In genomic region chr5:14439087-14439841, GRCh38 we compare ENCODE assay signal across 14 cellular contexts.
A peak's percentile ranks its signal among the peaks of the same experiment; 100 is the strongest.
DNase-seq lines count a peak whose midpoint lies in the region; ATAC-seq and TF ChIP-seq lines count a peak whose summit lies in the region.
"Had no signal": no experiment of that assay in that cellular context is flagged by ENCODE, and none has a peak within 500 bp of the region (broad histone marks: within the 10 kb centered on the region; RNA-seq: fewer than 3 reads in every experiment).

No MANE protein-coding gene starts in this region.

- H3K27ac Mint-ChIP-seq in HFFc6 = peak overlapping the region; percentile 98
- H3K27ac Mint-ChIP-seq in activated CD4-positive, alpha-beta T cell treated with anti-CD3 and anti-CD28 coated beads for 36 hours = no peak overlapping the region
- H3K27ac Mint-ChIP-seq: activated naive CD8-positive, alpha-beta T cell; dendritic cell treated with granulocyte-macrophage colony-stimulating factor and Interleukin-4, amounts not matched to agents 40 ng/mL and 50 ng/mL, for 4 days had no signal

- in situ Hi-C loops in astrocyte of the spinal cord (cut with HindIII; ENCODE audit: low sequenced_read_pairs) = no loop called here

- H3K4me3 ChIP-seq in astrocyte of the spinal cord (ENCODE audit: low read depth, low read length) = no peak overlapping the region
- no peak overlapping the region for H3K4me3 ChIP-seq in testis
- H3K4me3 ChIP-seq: lung, pancreas, stomach had no signal

- intact Hi-C loops in testis (cut with DNase I; ENCODE audit: low total_unique reads) = no loop called here
- intact Hi-C loops in activated CD4-positive, alpha-beta T cell treated with anti-CD3 and anti-CD28 coated beads for 36 hours (cut with DNase I, micrococcal nuclease) = no loop called here

- 69 to 70% methylated on average over 12 of the region's 12 CpGs for WGBS in testis, 2 donors

- TF ChIP-seq CTCF in HFFc6 (IDR thresholded peaks at IDR 0.05) (no peak), astrocyte of the spinal cord (IDR thresholded peaks at IDR 0.05; ENCODE audit: low read depth, low read length) (no peak), testis (IDR thresholded peaks at IDR 0.05) (no peak)

- DNase-seq in HFFc6 (no peak), astrocyte of the spinal cord (ENCODE audit: low read depth, low spot score) (peak; percentile 37), left kidney (ENCODE audit: low read depth, low spot score) (peak; percentile 90), testis (no peak)
- no peak for DNase-seq in effector CD4-positive, alpha-beta T cell
- DNase-seq in activated CD4-positive, alpha-beta T cell treated with anti-CD3 and anti-CD28 coated beads for 36 hours = no peak
- DNase-seq: NCI-H226; pancreas; stimulated activated CD4-positive, alpha-beta T cell treated with anti-CD3 and anti-CD28 coated beads, Interleukin-4, amount 100 ng/mL, for 4 hours; stomach had no signal

- H3K9me3 Mint-ChIP-seq in HFFc6 = peaks cover 4% of the 10 kb centered on the region; the same call in 1 of the 2 replicates
- peaks cover 3% of the 10 kb centered on the region for H3K9me3 Mint-ChIP-seq in activated CD4-positive, alpha-beta T cell treated with anti-CD3 and anti-CD28 coated beads for 36 hours (ENCODE audit: low read depth)
- H3K9me3 Mint-ChIP-seq: dendritic cell treated with granulocyte-macrophage colony-stimulating factor and Interleukin-4, amounts not matched to agents 40 ng/mL and 50 ng/mL, for 4 days had no signal

- POLR2A ChIA-PET in activated CD4-positive, alpha-beta T cell treated with anti-CD3 and anti-CD28 coated beads for 36 hours (lab: Charles Lee) = no interaction called here

- CTCF ChIA-PET in activated CD4-positive, alpha-beta T cell treated with anti-CD3 and anti-CD28 coated beads for 36 hours (lab: Charles Lee) = no interaction called here

- H3K27me3 Mint-ChIP-seq in HFFc6 (ENCODE audit: insufficient read depth) = peaks cover 28% of the 10 kb centered on the region
- H3K27me3 Mint-ChIP-seq in activated CD4-positive, alpha-beta T cell treated with anti-CD3 and anti-CD28 coated beads for 36 hours = peaks cover 6% of the 10 kb centered on the region
- H3K27me3 Mint-ChIP-seq: dendritic cell treated with granulocyte-macrophage colony-stimulating factor and Interleukin-4, amounts not matched to agents 40 ng/mL and 50 ng/mL, for 4 days had no signal

- ATAC-seq in HG03520 (IDR thresholded peaks at IDR 0.05; ENCODE audit: unreplicated experiment) = no peak
- no peak for ATAC-seq in activated CD4-positive, alpha-beta T cell treated with anti-CD3 and anti-CD28 coated beads for 36 hours

- TF ChIP-seq POLR2A in testis (IDR thresholded peaks at IDR 0.05) = no peak

- H3K36me3 Mint-ChIP-seq in HFFc6 (ENCODE audit: low read depth) = peaks cover 58% of the 10 kb centered on the region
- H3K36me3 Mint-ChIP-seq in activated CD4-positive, alpha-beta T cell treated with anti-CD3 and anti-CD28 coated beads for 36 hours (ENCODE audit: low read depth) = peaks cover 5% of the 10 kb centered on the region

- H3K4me1 Mint-ChIP-seq in HFFc6 (ENCODE audit: low read depth) = peaks cover 100% of the 10 kb centered on the region
- H3K4me1 Mint-ChIP-seq in activated CD4-positive, alpha-beta T cell treated with anti-CD3 and anti-CD28 coated beads for 36 hours = peaks cover 28% of the 10 kb centered on the region

- H3K9me3 ChIP-seq in testis = no peaks in the 10 kb centered on the region
- H3K9me3 ChIP-seq: pancreas, stomach had no signal

- peaks cover 6% of the 10 kb centered on the region for H3K4me1 ChIP-seq in testis
- H3K4me1 ChIP-seq: pancreas had no signal

- no peaks in the 10 kb centered on the region for H3K36me3 ChIP-seq in testis (ENCODE audit: low read depth, missing control alignments)
- H3K36me3 ChIP-seq: pancreas had no signal

- H3K4me3 Mint-ChIP-seq in HFFc6 = peak overlapping the region; percentile 88
- no peak overlapping the region for H3K4me3 Mint-ChIP-seq in activated CD4-positive, alpha-beta T cell treated with anti-CD3 and anti-CD28 coated beads for 36 hours
- H3K4me3 Mint-ChIP-seq: activated naive CD8-positive, alpha-beta T cell; dendritic cell treated with granulocyte-macrophage colony-stimulating factor and Interleukin-4, amounts not matched to agents 40 ng/mL and 50 ng/mL, for 4 days had no signal

- H3K27me3 ChIP-seq in testis = no peaks in the 10 kb centered on the region
- H3K27me3 ChIP-seq: pancreas, stomach had no signal

- H3K27ac ChIP-seq in testis = peak overlapping the region; percentile 65 to 87

Comparison
In these comparisons a context has a peak if more than half of its experiments do, and no peak if none do; other contexts are left out.
1. DNase-seq: peak in astrocyte of the spinal cord (single experiment) and left kidney (single experiment); none in HFFc6 (single experiment), testis (single experiment), effector CD4-positive, alpha-beta T cell (single experiment) and activated CD4-positive, alpha-beta T cell treated with anti-CD3 and anti-CD28 coated beads for 36 hours (single experiment).